In the genomic region with DNA sequence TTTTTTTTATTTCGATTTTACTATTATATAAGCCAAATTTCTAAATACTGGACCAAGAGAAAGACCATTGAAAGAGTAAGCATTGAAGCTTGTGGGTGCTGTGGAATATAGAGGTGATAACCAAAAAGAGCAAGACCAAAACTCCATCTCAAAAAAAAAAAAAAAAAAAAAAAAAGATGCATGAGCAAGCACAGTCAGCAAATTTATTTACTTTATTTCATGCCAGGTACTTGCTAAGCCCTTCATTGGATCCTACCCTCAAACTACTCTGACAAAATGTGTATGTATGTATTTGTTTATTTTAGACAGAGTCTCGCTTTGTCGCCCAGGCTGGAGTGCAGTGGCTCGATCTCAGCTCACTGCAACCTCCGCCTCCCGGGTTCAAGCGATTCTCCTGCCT, we compare ENCODE assay signal across 24 cellular contexts.
"Had no signal": no experiment of that assay in that cellular context is flagged by ENCODE, and none has a peak within 500 bp of the region (broad histone marks: within the 10 kb centered on the region; RNA-seq: fewer than 3 reads in every experiment).

No MANE protein-coding gene starts in this region.

- H3K4me3 ChIP-seq: left lung, lower lobe of right lung, pancreas, prostate gland, sigmoid colon, spleen, suprapubic skin, thoracic aorta, tibial nerve, uterus had no signal

- DNase-seq: hypothalamus; immature natural killer cell; kidney; left colon; left lung; lower lobe of right lung; mesenchymal stem cell; naive thymus-derived CD8-positive, alpha-beta T cell; nucleus accumbens; pancreas; retina; right cardiac atrium; sigmoid colon; small intestine; spleen; stimulated activated CD4-positive, alpha-beta T cell treated with anti-CD3 and anti-CD28 coated beads, Interleukin-4, amount 100 ng/mL, for 24 hours; stimulated activated naive CD4-positive, alpha-beta T cell; uterus had no signal

- ATAC-seq: left colon; left lung; lower lobe of right lung; naive thymus-derived CD8-positive, alpha-beta T cell; pancreas; right cardiac atrium; stimulated activated effector memory CD8-positive, alpha-beta T cell treated with anti-CD3 and anti-CD28 coated beads, Interleukin-12 subunit alpha, Interleukin-12 subunit beta, amount 100 ng/mL, for 72 hours had no signal

- H3K27me3 ChIP-seq: left lung, pancreas, sigmoid colon, spleen, suprapubic skin, tibial nerve, uterus had no signal

- H3K9me3 ChIP-seq: left lung, lower lobe of right lung, pancreas, prostate gland, sigmoid colon, spleen, suprapubic skin, thoracic aorta, tibial nerve, uterus had no signal

- H3K4me1 ChIP-seq: left lung, lower lobe of right lung, pancreas, prostate gland, sigmoid colon, suprapubic skin, tibial nerve, uterus had no signal

- FAIRE-seq: islet of Langerhans, kidney, pancreas, small intestine had no signal

- H3K27ac ChIP-seq: left lung, lower lobe of right lung, pancreas, prostate gland, sigmoid colon, spleen, suprapubic skin, thoracic aorta, tibial nerve, uterus had no signal

- H3K36me3 ChIP-seq: left lung, lower lobe of right lung, pancreas, prostate gland, sigmoid colon, spleen, suprapubic skin, thoracic aorta, tibial nerve, uterus had no signal
